In genomic region chr4:57580710-57581109, GRCh38 we compare ENCODE assay signal across 35 cellular contexts.
"Had no signal": no experiment of that assay in that cellular context is flagged by ENCODE, and none has a peak within 500 bp of the region (broad histone marks: within the 10 kb centered on the region; RNA-seq: fewer than 3 reads in every experiment).

No MANE protein-coding gene starts in this region.

- DNase-seq: Karpas-422, Kasumi-1, MG63, MM.1S, MV-4-11, NCI-H1048, NCI-H1092, NCI-H1092 treated with DMSO at 0.1 percent for 48 hours, NCI-H1105, NCI-H1105 treated with DMSO at 0.1 percent for 48 hours, NCI-H1417, NCI-H1417 treated with DMSO at 0.1 percent for 48 hours, NCI-H1436, NCI-H1436 treated with DMSO at 0.1 percent for 48 hours, NCI-H146, NCI-H1694, NCI-H1694 treated with DMSO at 0.1 percent for 48 hours, NCI-H187, NCI-H187 treated with DMSO at 0.1 percent for 48 hours, NCI-H1930, NCI-H2029, NCI-H2029 treated with DMSO at 0.1 percent for 48 hours, NCI-H2081, NCI-H2081 treated with DMSO at 0.1 percent for 48 hours, NCI-H2107, NCI-H2171, NCI-H2171 treated with DMSO at 0.1 percent for 48 hours, NCI-H2227 treated with DMSO at 0.1 percent for 48 hours, NCI-H226, NCI-H345, NCI-H446, NCI-H446 treated with DMSO at 0.1 percent for 48 hours, NCI-H510A, NCI-H510A treated with DMSO at 0.1 percent for 48 hours had no signal

- H3K4me3 ChIP-seq: MG63 had no signal

- H3K9me3 ChIP-seq: MG63 had no signal

- H3K9ac ChIP-seq: KMS-11 had no signal

- H3K4me2 ChIP-seq: KMS-11 had no signal

- H3K27ac ChIP-seq: KMS-11 had no signal

- H3K36me3 ChIP-seq: MG63 had no signal

- H3K27me3 ChIP-seq: MG63 had no signal
